ENCODE assay signal across 8 cellular contexts in the genomic region with DNA sequence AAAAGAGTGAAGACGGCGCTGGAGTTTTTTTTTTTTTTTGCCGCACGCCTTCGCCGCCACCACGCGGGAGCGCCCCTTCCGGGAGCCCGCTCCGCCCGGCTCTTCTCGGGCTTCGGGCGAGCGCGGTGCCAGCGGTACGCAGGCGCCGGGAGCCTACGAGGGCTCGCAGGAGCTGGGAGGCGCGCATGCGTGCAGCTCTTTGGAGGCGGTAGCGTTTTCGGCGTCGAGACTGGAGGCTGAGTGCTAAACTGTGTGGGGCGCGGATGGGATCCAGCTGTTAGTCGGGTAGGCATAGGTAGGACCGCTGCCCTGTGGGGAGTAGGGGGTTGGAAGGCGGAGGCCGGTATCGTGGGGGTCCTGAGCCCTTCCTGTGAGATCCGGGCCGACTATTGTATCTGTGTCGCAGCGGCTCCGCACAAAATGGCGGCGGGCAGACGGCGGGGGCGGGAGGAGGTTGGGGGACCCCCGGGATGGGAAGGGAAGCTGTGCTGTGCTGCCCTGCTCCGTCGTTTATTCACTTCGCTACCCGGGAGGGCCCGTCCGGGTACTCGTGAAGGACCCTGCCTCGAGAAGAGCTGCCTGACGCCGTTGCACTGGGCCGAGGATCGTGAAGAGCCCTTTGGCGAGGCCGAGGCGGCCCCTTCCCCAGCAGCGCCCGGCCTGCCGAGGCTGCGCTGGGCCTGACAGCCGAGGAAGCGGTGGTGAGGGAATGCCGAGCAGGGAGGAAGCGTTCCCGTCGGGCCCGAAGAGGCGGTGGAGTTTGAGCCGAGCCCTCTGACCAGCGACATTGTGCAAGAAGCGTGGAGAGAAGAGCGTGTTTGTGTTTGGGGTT. TPM values are rescaled to one million over a fixed set of nuclear protein-coding genes. Genes with fewer than 3 reads are reported as not detected.
DNase-seq lines count a peak whose midpoint lies in the region; ATAC-seq and TF ChIP-seq lines count a peak whose summit lies in the region.

A gene with protein sequence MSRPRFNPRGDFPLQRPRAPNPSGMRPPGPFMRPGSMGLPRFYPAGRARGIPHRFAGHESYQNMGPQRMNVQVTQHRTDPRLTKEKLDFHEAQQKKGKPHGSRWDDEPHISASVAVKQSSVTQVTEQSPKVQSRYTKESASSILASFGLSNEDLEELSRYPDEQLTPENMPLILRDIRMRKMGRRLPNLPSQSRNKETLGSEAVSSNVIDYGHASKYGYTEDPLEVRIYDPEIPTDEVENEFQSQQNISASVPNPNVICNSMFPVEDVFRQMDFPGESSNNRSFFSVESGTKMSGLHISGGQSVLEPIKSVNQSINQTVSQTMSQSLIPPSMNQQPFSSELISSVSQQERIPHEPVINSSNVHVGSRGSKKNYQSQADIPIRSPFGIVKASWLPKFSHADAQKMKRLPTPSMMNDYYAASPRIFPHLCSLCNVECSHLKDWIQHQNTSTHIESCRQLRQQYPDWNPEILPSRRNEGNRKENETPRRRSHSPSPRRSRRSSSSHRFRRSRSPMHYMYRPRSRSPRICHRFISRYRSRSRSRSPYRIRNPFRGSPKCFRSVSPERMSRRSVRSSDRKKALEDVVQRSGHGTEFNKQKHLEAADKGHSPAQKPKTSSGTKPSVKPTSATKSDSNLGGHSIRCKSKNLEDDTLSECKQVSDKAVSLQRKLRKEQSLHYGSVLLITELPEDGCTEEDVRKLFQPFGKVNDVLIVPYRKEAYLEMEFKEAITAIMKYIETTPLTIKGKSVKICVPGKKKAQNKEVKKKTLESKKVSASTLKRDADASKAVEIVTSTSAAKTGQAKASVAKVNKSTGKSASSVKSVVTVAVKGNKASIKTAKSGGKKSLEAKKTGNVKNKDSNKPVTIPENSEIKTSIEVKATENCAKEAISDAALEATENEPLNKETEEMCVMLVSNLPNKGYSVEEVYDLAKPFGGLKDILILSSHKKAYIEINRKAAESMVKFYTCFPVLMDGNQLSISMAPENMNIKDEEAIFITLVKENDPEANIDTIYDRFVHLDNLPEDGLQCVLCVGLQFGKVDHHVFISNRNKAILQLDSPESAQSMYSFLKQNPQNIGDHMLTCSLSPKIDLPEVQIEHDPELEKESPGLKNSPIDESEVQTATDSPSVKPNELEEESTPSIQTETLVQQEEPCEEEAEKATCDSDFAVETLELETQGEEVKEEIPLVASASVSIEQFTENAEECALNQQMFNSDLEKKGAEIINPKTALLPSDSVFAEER (N-terminal part only) (plus strand): TSS at position 202 of the 832 bp plus-strand sequence. CDS start 17,173 bp downstream, outside the sequence.

- peak within 1 kb of the TSS; percentile 80 for H2AFZ ChIP-seq in OCI-LY7 (ENCODE audit: low read length)

- peak; percentile 76 for TF ChIP-seq CTCF in OCI-LY7 (conservative IDR thresholded peaks at IDR 0.05; ENCODE audit: low read length)

- no peaks in the 10 kb centered on the region for H3K9me2 ChIP-seq in OCI-LY7 (ENCODE audit: insufficient read depth, low read length)

- ATAC-seq in GM21515 (IDR thresholded peaks at IDR 0.05; ENCODE audit: unreplicated experiment), result peak; percentile 95

- H3K4me3 ChIP-seq in OCI-LY7 (ENCODE audit: low read depth, low read length, poor library complexity, severe bottlenecking), result peak within 1 kb of the TSS; percentile 91

- H3K79me2 ChIP-seq in OCI-LY7 (ENCODE audit: insufficient read depth, low read depth, low read length), result peaks cover 51% of the 10 kb centered on the region

- no peaks in the 10 kb centered on the region for H3K9me3 ChIP-seq in OCI-LY7 (ENCODE audit: low read length)

- peaks cover 25% of the 10 kb centered on the region; the same call in 1 of the 2 replicates for H3K36me3 ChIP-seq in OCI-LY7 (ENCODE audit: insufficient read depth, low read length)

- DNase-seq in DMS 273 treated with DMSO at 0.1 percent for 48 hours (lab: John Stamatoyannopoulos, UW) (peak; percentile 78), HuH-7 (ENCODE audit: low spot score) (peak; percentile 92), OCI-LY7 (ENCODE audit: low spot score) (peak; percentile 96), activated T-cell treated with anti-CD3 and anti-CD28 coated beads for 24 hours (ENCODE audit: low read depth) (peak; percentile 87), epithelial cell of prostate (ENCODE audit: low read depth, low spot score) (peak; percentile 43), mucosa of gallbladder (ENCODE audit: low spot score) (peak; percentile 94)
- DNase-seq in stimulated activated CD8-positive, alpha-beta memory T cell treated with anti-CD3 and anti-CD28 coated beads, Interleukin-4, amount 100 ng/mL, for 4 hours (ENCODE audit: low read depth in 2 of 2, low spot score in 1 of 2), result peak; percentile 75 to 82

- H3K4me1 ChIP-seq in OCI-LY7 (ENCODE audit: insufficient read depth, low read length, poor library complexity, severe bottlenecking), result peaks cover 14% of the 10 kb centered on the region

- POLR2A ChIA-PET in OCI-LY7 (lab: Charles Lee), result interaction anchor here (0.5 to 2.6 kb wide), 13 partner anchors 13 to 263 kb away, joined by 3 to 10 read pairs (median 4); a partner anchor contains a TSS

- peak within 1 kb of the TSS; percentile 54 for H3K27ac ChIP-seq in OCI-LY7 (ENCODE audit: low read depth, low read length, poor library complexity, severe bottlenecking)
- H3K27ac ChIP-seq in epithelial cell of prostate, result peak within 1 kb of the TSS; percentile 39

- no TSS peak for BruUV-seq in OCI-LY7 (replicated peaks; lab: Mats Ljungman, UMichigan)

- CTCF ChIA-PET in OCI-LY7 (lab: Charles Lee; ENCODE audit: unreplicated experiment), result interaction anchor here (0.6 to 0.9 kb wide), 5 partner anchors 14 to 108 kb away, joined by 3 read pairs; no protein-coding TSS in a partner anchor

- peak within 1 kb of the TSS; percentile 97 for H3K4me2 ChIP-seq in OCI-LY7 (ENCODE audit: low read length)

- intact Hi-C loops in OCI-LY7 (cut with micrococcal nuclease; ENCODE audit: unreplicated experiment), result loop anchor here (1.0 kb wide), 1 partner anchor 104 kb away; a partner anchor contains a TSS

- H4K20me1 ChIP-seq in OCI-LY7 (ENCODE audit: insufficient read depth, low read length), result peaks cover 20% of the 10 kb centered on the region

RNA-seq across cellular contexts. Expression of the gene that starts here (rescaled TPM):
- total RNA-seq in OCI-LY7 (2014; rRNA removed; shearing (Covaris generic)), result 138 and 165 TPM in 2 replicates
- total RNA-seq in OCI-LY7 (2022) (114 and 123 TPM in 2 replicates), mucosa of gallbladder (102 TPM)

Comparison
In these comparisons a context has a peak if more than half of its experiments do, and no peak if none do; other contexts are left out.
1. Peak in every context shown above with its lines: DNase-seq, ATAC-seq, H3K4me3 ChIP-seq and H3K27ac ChIP-seq.
2. DNase-seq: peak in every context shown above with its lines; median percentile 96 in OCI-LY7; 94 in mucosa of gallbladder; 92 in HuH-7; 87 in activated T-cell treated with anti-CD3 and anti-CD28 coated beads for 24 hours; 78 in stimulated activated CD8-positive, alpha-beta memory T cell treated with anti-CD3 and anti-CD28 coated beads, Interleukin-4, amount 100 ng/mL, for 4 hours; 78 in DMS 273 treated with DMSO at 0.1 percent for 48 hours; 43 in epithelial cell of prostate.